In the genomic region with DNA sequence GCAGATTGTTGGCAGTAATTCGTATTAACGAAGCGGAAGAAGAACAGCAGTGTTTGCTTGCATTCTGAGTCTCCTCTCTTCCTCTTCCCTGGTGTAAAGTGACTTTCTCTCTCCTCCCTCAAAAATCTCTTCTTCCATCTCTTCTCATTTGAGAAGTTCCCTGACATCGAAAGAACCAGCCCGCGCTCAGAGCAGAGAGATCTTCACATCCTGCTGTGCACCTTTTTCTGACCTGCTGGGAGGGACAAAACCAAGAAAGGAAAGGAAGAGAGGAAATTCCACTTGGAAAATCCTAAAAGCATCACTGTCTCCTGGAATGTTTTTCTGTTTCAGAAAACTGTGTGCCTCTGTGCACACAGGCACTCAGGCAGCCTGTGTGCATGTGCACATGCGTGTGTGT, we compare ENCODE assay signal across 2 cellular contexts.
TF ChIP-seq lines count a peak whose summit lies in the region.

No MANE protein-coding gene starts in this region.

TF ChIP-seq in GM23338, 12 proteins besides CTCF, POLR2A, EP300 and RAD21:
- no peak for TF ChIP-seq STAT1 (IDR thresholded peaks at IDR 0.05; ENCODE audit: unreplicated experiment)
- TF ChIP-seq, protein P1, sequence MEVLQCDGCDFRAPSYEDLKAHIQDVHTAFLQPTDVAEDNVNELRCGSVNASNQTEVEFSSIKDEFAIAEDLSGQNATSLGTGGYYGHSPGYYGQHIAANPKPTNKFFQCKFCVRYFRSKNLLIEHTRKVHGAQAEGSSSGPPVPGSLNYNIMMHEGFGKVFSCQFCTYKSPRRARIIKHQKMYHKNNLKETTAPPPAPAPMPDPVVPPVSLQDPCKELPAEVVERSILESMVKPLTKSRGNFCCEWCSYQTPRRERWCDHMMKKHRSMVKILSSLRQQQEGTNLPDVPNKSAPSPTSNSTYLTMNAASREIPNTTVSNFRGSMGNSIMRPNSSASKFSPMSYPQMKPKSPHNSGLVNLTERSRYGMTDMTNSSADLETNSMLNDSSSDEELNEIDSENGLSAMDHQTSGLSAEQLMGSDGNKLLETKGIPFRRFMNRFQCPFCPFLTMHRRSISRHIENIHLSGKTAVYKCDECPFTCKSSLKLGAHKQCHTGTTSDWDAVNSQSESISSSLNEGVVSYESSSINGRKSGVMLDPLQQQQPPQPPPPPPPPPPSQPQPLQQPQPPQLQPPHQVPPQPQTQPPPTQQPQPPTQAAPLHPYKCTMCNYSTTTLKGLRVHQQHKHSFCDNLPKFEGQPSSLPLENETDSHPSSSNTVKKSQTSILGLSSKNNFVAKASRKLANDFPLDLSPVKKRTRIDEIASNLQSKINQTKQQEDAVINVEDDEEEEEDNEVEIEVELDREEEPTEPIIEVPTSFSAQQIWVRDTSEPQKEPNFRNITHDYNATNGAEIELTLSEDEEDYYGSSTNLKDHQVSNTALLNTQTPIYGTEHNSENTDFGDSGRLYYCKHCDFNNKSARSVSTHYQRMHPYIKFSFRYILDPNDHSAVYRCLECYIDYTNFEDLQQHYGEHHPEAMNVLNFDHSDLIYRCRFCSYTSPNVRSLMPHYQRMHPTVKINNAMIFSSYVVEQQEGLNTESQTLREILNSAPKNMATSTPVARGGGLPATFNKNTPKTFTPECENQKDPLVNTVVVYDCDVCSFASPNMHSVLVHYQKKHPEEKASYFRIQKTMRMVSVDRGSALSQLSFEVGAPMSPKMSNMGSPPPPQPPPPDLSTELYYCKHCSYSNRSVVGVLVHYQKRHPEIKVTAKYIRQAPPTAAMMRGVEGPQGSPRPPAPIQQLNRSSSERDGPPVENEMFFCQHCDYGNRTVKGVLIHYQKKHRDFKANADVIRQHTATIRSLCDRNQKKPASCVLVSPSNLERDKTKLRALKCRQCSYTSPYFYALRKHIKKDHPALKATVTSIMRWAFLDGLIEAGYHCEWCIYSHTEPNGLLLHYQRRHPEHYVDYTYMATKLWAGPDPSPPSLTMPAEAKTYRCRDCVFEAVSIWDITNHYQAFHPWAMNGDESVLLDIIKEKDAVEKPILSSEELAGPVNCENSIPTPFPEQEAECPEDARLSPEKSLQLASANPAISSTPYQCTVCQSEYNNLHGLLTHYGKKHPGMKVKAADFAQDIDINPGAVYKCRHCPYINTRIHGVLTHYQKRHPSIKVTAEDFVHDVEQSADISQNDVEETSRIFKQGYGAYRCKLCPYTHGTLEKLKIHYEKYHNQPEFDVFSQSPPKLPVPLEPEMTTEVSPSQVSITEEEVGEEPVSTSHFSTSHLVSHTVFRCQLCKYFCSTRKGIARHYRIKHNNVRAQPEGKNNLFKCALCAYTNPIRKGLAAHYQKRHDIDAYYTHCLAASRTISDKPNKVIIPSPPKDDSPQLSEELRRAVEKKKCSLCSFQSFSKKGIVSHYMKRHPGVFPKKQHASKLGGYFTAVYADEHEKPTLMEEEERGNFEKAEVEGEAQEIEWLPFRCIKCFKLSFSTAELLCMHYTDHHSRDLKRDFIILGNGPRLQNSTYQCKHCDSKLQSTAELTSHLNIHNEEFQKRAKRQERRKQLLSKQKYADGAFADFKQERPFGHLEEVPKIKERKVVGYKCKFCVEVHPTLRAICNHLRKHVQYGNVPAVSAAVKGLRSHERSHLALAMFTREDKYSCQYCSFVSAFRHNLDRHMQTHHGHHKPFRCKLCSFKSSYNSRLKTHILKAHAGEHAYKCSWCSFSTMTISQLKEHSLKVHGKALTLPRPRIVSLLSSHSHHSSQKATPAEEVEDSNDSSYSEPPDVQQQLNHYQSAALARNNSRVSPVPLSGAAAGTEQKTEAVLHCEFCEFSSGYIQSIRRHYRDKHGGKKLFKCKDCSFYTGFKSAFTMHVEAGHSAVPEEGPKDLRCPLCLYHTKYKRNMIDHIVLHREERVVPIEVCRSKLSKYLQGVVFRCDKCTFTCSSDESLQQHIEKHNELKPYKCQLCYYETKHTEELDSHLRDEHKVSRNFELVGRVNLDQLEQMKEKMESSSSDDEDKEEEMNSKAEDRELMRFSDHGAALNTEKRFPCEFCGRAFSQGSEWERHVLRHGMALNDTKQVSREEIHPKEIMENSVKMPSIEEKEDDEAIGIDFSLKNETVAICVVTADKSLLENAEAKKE (CRISPR knock-in tag; IDR thresholded peaks at IDR 0.05) = peak; percentile 82; the same call in 1 of the 2 replicates
TF ChIP-seq in GM23338: peak in this region for 1.

TF ChIP-seq in H1, 55 proteins besides CTCF, POLR2A, EP300 and RAD21:
- TF ChIP-seq TEAD4 (IDR thresholded peaks at IDR 0.05; ENCODE audit: low read depth, low read length) (peak; percentile 36; the same call in 1 of the 2 replicates), PHF8 (conservative IDR thresholded peaks at IDR 0.05; ENCODE audit: low read depth, low read length) (no peak), SIX5 (IDR thresholded peaks at IDR 0.05; ENCODE audit: low read depth, low read length) (no peak)
- TF ChIP-seq, protein P2, sequence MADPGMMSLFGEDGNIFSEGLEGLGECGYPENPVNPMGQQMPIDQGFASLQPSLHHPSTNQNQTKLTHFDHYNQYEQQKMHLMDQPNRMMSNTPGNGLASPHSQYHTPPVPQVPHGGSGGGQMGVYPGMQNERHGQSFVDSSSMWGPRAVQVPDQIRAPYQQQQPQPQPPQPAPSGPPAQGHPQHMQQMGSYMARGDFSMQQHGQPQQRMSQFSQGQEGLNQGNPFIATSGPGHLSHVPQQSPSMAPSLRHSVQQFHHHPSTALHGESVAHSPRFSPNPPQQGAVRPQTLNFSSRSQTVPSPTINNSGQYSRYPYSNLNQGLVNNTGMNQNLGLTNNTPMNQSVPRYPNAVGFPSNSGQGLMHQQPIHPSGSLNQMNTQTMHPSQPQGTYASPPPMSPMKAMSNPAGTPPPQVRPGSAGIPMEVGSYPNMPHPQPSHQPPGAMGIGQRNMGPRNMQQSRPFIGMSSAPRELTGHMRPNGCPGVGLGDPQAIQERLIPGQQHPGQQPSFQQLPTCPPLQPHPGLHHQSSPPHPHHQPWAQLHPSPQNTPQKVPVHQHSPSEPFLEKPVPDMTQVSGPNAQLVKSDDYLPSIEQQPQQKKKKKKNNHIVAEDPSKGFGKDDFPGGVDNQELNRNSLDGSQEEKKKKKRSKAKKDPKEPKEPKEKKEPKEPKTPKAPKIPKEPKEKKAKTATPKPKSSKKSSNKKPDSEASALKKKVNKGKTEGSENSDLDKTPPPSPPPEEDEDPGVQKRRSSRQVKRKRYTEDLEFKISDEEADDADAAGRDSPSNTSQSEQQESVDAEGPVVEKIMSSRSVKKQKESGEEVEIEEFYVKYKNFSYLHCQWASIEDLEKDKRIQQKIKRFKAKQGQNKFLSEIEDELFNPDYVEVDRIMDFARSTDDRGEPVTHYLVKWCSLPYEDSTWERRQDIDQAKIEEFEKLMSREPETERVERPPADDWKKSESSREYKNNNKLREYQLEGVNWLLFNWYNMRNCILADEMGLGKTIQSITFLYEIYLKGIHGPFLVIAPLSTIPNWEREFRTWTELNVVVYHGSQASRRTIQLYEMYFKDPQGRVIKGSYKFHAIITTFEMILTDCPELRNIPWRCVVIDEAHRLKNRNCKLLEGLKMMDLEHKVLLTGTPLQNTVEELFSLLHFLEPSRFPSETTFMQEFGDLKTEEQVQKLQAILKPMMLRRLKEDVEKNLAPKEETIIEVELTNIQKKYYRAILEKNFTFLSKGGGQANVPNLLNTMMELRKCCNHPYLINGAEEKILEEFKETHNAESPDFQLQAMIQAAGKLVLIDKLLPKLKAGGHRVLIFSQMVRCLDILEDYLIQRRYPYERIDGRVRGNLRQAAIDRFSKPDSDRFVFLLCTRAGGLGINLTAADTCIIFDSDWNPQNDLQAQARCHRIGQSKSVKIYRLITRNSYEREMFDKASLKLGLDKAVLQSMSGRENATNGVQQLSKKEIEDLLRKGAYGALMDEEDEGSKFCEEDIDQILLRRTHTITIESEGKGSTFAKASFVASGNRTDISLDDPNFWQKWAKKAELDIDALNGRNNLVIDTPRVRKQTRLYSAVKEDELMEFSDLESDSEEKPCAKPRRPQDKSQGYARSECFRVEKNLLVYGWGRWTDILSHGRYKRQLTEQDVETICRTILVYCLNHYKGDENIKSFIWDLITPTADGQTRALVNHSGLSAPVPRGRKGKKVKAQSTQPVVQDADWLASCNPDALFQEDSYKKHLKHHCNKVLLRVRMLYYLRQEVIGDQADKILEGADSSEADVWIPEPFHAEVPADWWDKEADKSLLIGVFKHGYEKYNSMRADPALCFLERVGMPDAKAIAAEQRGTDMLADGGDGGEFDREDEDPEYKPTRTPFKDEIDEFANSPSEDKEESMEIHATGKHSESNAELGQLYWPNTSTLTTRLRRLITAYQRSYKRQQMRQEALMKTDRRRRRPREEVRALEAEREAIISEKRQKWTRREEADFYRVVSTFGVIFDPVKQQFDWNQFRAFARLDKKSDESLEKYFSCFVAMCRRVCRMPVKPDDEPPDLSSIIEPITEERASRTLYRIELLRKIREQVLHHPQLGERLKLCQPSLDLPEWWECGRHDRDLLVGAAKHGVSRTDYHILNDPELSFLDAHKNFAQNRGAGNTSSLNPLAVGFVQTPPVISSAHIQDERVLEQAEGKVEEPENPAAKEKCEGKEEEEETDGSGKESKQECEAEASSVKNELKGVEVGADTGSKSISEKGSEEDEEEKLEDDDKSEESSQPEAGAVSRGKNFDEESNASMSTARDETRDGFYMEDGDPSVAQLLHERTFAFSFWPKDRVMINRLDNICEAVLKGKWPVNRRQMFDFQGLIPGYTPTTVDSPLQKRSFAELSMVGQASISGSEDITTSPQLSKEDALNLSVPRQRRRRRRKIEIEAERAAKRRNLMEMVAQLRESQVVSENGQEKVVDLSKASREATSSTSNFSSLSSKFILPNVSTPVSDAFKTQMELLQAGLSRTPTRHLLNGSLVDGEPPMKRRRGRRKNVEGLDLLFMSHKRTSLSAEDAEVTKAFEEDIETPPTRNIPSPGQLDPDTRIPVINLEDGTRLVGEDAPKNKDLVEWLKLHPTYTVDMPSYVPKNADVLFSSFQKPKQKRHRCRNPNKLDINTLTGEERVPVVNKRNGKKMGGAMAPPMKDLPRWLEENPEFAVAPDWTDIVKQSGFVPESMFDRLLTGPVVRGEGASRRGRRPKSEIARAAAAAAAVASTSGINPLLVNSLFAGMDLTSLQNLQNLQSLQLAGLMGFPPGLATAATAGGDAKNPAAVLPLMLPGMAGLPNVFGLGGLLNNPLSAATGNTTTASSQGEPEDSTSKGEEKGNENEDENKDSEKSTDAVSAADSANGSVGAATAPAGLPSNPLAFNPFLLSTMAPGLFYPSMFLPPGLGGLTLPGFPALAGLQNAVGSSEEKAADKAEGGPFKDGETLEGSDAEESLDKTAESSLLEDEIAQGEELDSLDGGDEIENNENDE (IDR thresholded peaks at IDR 0.05; ENCODE audit: insufficient replicate concordance, low read length) = peak; percentile 37
